ENCODE assay signal across 31 cellular contexts in genomic region chr12:130583800-130584199, GRCh38.
"Had no signal": no experiment of that assay in that cellular context is flagged by ENCODE, and none has a peak within 500 bp of the region (broad histone marks: within the 10 kb centered on the region; RNA-seq: fewer than 3 reads in every experiment).

No MANE protein-coding gene starts in this region.

- H3K9me3 ChIP-seq: lower lobe of right lung, ovary, suprapubic skin, thoracic aorta, tibial artery, upper lobe of right lung had no signal

- H3K36me3 Mint-ChIP-seq: immature natural killer cell; mesothelial cell of epicardium; natural killer cell; stimulated activated effector memory CD8-positive, alpha-beta T cell treated with anti-CD3 and anti-CD28 coated beads, Interleukin-12 subunit alpha, Interleukin-12 subunit beta, amount 100 ng/mL, for 72 hours had no signal

- H3K9ac ChIP-seq: neural progenitor cell had no signal

- H3K4me1 ChIP-seq: left lung, lower lobe of right lung, neural progenitor cell, sigmoid colon, spleen, suprapubic skin, tibial artery, upper lobe of right lung had no signal

- DNase-seq: hypothalamus; immature natural killer cell; kidney; left colon; left lung; lower lobe of right lung; mammary epithelial cell; mesenchymal stem cell; naive B cell; natural killer cell; nephron progenitor cell; occipital lobe; ovary; right cardiac atrium; sigmoid colon; small intestine; spleen; stimulated activated CD4-positive, alpha-beta T cell treated with anti-CD3 and anti-CD28 coated beads, Interleukin-4, amount 100 ng/mL, for 24 hours; stimulated activated naive CD4-positive, alpha-beta T cell; tibial artery; trophoblast cell; upper lobe of right lung had no signal

- H2AFZ ChIP-seq: neural progenitor cell had no signal

- ATAC-seq: left colon; left lung; lower lobe of right lung; natural killer cell; right cardiac atrium; stimulated activated effector memory CD8-positive, alpha-beta T cell treated with anti-CD3 and anti-CD28 coated beads, Interleukin-12 subunit alpha, Interleukin-12 subunit beta, amount 100 ng/mL, for 72 hours; upper lobe of right lung had no signal

- H3K36me3 ChIP-seq: left lung, lower lobe of right lung, neural progenitor cell, neutrophil, ovary, sigmoid colon, spleen, suprapubic skin, thoracic aorta, tibial artery, upper lobe of right lung had no signal

- FAIRE-seq: islet of Langerhans, kidney, small intestine had no signal

- H3K27me3 ChIP-seq: left lung, neural progenitor cell, neutrophil, ovary, sigmoid colon, suprapubic skin, tibial artery, upper lobe of right lung had no signal

- H3K4me2 ChIP-seq: neural progenitor cell had no signal

- H3K27ac Mint-ChIP-seq: immature natural killer cell; mesothelial cell of epicardium; naive B cell; natural killer cell; nephron progenitor cell; neural progenitor cell; progenitor cell of endocrine pancreas; stimulated activated effector memory CD8-positive, alpha-beta T cell treated with anti-CD3 and anti-CD28 coated beads, Interleukin-12 subunit alpha, Interleukin-12 subunit beta, amount 100 ng/mL, for 72 hours; stimulated activated naive CD8-positive, alpha-beta T cell treated with anti-CD3 and anti-CD28 coated beads, Interleukin-15, Interleukin-2, amounts not matched to agents 100 ng/mL and 50 ng/mL, for 24 hours had no signal

- H3K27ac ChIP-seq: left lung, lower lobe of right lung, neural progenitor cell, neutrophil, ovary, sigmoid colon, spleen, suprapubic skin, thoracic aorta, tibial artery, upper lobe of right lung had no signal

- H3K4me3 Mint-ChIP-seq: immature natural killer cell; mesothelial cell of epicardium; naive B cell; natural killer cell; nephron progenitor cell; neural progenitor cell; stimulated activated effector memory CD8-positive, alpha-beta T cell treated with anti-CD3 and anti-CD28 coated beads, Interleukin-12 subunit alpha, Interleukin-12 subunit beta, amount 100 ng/mL, for 72 hours; stimulated activated naive CD8-positive, alpha-beta T cell treated with anti-CD3 and anti-CD28 coated beads, Interleukin-15, Interleukin-2, amounts not matched to agents 100 ng/mL and 50 ng/mL, for 24 hours had no signal

- H3K4me3 ChIP-seq: left lung, lower lobe of right lung, neural progenitor cell, ovary, sigmoid colon, spleen, suprapubic skin, thoracic aorta, tibial artery, upper lobe of right lung had no signal

- H3K27me3 Mint-ChIP-seq: stimulated activated naive CD8-positive, alpha-beta T cell treated with anti-CD3 and anti-CD28 coated beads, Interleukin-15, Interleukin-2, amounts not matched to agents 100 ng/mL and 50 ng/mL, for 24 hours had no signal

- H3K4me1 Mint-ChIP-seq: immature natural killer cell; mesothelial cell of epicardium; natural killer cell; stimulated activated effector memory CD8-positive, alpha-beta T cell treated with anti-CD3 and anti-CD28 coated beads, Interleukin-12 subunit alpha, Interleukin-12 subunit beta, amount 100 ng/mL, for 72 hours had no signal
